13 cellular contexts compared by ENCODE assay signal in genomic region chr3:114698355-114699105, GRCh38.
"Had no signal": no experiment of that assay in that cellular context is flagged by ENCODE, and none has a peak within 500 bp of the region (broad histone marks: within the 10 kb centered on the region; RNA-seq: fewer than 3 reads in every experiment).

No MANE protein-coding gene starts in this region.

- H3K27ac ChIP-seq: gastroesophageal sphincter, psoas muscle, thoracic aorta, WERI-Rb-1 had no signal

- H3K9me3 ChIP-seq: gastroesophageal sphincter, psoas muscle, thoracic aorta had no signal

- H3K4me1 ChIP-seq: gastroesophageal sphincter had no signal

- ATAC-seq: activated CD4-positive, alpha-beta T cell treated with anti-CD3 and anti-CD28 coated beads for 36 hours; activated CD8-positive, alpha-beta memory T cell treated with anti-CD3 and anti-CD28 coated beads, Interleukin-2, amount 10 ng/mL, durations not matched to agents 7 days and 5 days; gastroesophageal sphincter; psoas muscle; sciatic nerve had no signal

- H3K27me3 ChIP-seq: gastroesophageal sphincter had no signal

- DNase-seq: activated CD4-positive, alpha-beta memory T cell treated with anti-CD3 and anti-CD28 coated beads for 36 hours; activated CD4-positive, alpha-beta T cell treated with anti-CD3 and anti-CD28 coated beads for 36 hours; activated CD8-positive, alpha-beta memory T cell treated with anti-CD3 and anti-CD28 coated beads, Interleukin-2, amount 10 ng/mL, durations not matched to agents 7 days and 5 days; activated naive CD4-positive, alpha-beta T cell treated with anti-CD3 and anti-CD28 coated beads, Interleukin-2, amount 50 U/mL, for 16 hours; activated T-cell treated with anti-CD3 and anti-CD28 coated beads, Interleukin-2, amount 50 U/mL, for 1 hour; erythroblast; kidney; psoas muscle; T-helper 1 cell; WERI-Rb-1 had no signal

- H3K36me3 ChIP-seq: gastroesophageal sphincter, thoracic aorta, WERI-Rb-1 had no signal

- H3K4me3 ChIP-seq: gastroesophageal sphincter, psoas muscle, thoracic aorta had no signal
